17 cellular contexts compared by ENCODE assay signal in the genomic region with DNA sequence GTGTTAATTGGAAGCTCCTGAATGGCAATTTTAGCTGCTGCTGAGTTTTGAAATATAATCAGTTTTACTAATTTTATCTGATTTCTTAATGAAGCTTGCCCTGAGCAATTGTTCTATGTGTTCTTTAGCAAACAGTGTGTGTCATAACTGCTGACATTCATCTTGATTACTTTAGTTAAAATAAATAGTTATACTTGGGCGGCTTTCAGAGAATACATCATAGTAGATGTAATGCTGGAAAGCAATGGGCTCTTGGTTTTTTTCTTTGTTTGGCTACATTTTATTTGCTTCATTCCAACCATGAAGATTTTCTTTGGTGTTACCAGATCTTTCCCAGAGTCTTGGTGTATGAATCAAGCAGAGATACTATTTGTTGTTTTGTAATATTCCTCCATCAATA.
"Had no signal": no experiment of that assay in that cellular context is flagged by ENCODE, and none has a peak within 500 bp of the region (broad histone marks: within the 10 kb centered on the region; RNA-seq: fewer than 3 reads in every experiment).

No MANE protein-coding gene starts in this region.

- H3K9ac ChIP-seq: neural progenitor cell had no signal

- H3K4me3 ChIP-seq: ascending aorta, esophagus muscularis mucosa, gastrocnemius medialis, lung, neural progenitor cell, ovary, suprapubic skin had no signal

- H3K27me3 ChIP-seq: ascending aorta, esophagus muscularis mucosa, gastrocnemius medialis, neural progenitor cell, ovary, suprapubic skin had no signal

- H3K36me3 ChIP-seq: ascending aorta, esophagus muscularis mucosa, gastrocnemius medialis, neural progenitor cell, ovary, suprapubic skin had no signal

- H3K9me3 ChIP-seq: ascending aorta, esophagus muscularis mucosa, gastrocnemius medialis, ovary, suprapubic skin had no signal

- H3K4me2 ChIP-seq: neural progenitor cell had no signal

- DNase-seq: activated CD4-positive, alpha-beta T cell treated with anti-CD3 and anti-CD28 coated beads for 4 hours; activated CD8-positive, alpha-beta memory T cell treated with anti-CD3 and anti-CD28 coated beads, Interleukin-2, amount 50 U/mL, for 4 hours; activated CD8-positive, alpha-beta T cell treated with anti-CD3 and anti-CD28 coated beads, Interleukin-2, amount 10 ng/mL, durations not matched to agents 7 days and 5 days; activated naive CD8-positive, alpha-beta T cell treated with anti-CD3 and anti-CD28 coated beads, Interleukin-2, amount 10 ng/mL, durations not matched to agents 7 days and 5 days; gastrocnemius medialis; islet precursor cell; midbrain; ovary; T-helper 17 cell; trophoblast cell had no signal

- H3K27ac ChIP-seq: ascending aorta, esophagus muscularis mucosa, gastrocnemius medialis, neural progenitor cell, ovary, suprapubic skin had no signal

- ATAC-seq: activated CD8-positive, alpha-beta T cell treated with anti-CD3 and anti-CD28 coated beads, Interleukin-2, amount 10 ng/mL, durations not matched to agents 7 days and 5 days; gastrocnemius medialis; sciatic nerve; T-helper 17 cell; WTC11 had no signal

- H2AFZ ChIP-seq: neural progenitor cell had no signal

- H3K4me1 ChIP-seq: ascending aorta, esophagus muscularis mucosa, gastrocnemius medialis, neural progenitor cell, suprapubic skin had no signal
